Comparison of ENCODE assay signal across 9 cellular contexts in the genomic region with DNA sequence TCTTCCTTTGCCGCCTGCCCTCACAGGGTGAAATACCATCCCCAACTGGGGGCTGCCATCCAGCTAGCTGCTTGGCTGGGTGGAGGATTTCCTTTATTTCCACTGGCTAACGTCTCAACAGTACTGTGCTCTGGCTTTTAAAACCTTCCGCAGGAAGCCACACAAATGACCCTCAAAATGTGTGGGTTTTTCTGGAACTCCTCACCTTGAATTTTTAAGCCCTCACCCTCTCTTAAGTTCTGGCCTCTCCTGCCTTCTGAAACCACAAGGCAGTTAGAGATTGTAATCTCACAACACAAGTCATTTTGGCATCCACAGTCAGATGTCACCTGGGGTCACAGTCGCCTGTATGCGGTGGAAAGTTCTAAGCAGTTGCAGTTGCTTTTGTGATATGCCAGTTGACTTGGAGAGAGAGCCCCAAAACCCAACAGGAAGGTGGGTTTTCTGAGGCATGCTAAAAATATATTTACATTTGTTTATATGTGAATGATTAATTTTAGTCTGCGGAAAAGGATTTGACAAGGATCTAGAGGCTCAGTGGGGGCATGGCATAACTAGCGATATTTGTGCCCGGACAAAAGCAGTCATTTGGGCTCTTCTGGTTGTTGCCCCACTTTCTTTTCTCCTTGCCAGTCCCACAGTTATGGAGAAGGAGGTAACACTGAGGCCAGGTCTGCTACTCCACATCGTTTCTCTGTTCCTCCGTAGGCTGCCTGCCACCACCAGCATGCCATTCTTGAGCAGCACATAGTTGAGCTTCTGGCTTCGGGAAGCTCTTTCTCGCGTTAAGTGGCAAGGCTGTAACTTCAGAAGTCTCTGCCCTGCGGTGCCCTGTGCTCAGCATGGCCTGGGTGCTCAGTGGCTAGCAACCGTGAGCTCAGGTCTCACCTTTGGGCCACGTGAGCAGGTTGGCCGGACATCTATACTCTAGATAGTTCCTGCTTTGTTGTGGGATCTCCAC.
DNase-seq lines count a peak whose midpoint lies in the region; ATAC-seq and TF ChIP-seq lines count a peak whose summit lies in the region.
"Had no signal": no experiment of that assay in that cellular context is flagged by ENCODE, and none has a peak within 500 bp of the region (broad histone marks: within the 10 kb centered on the region; RNA-seq: fewer than 3 reads in every experiment).

No MANE protein-coding gene starts in this region.

- H3K36me3 ChIP-seq in BLaER1 = no peaks in the 10 kb centered on the region; the same call in 1 of the 2 replicates
- H3K36me3 ChIP-seq in endodermal cell (ENCODE audit: control insufficient read depth, insufficient read depth, low read length) = no peaks in the 10 kb centered on the region
- no peaks in the 10 kb centered on the region for H3K36me3 ChIP-seq in esophagus muscularis mucosa
- H3K36me3 ChIP-seq in tibial nerve = no peaks in the 10 kb centered on the region
- H3K36me3 ChIP-seq: SJSA1 had no signal

- TF ChIP-seq POLR2A in esophagus muscularis mucosa (IDR thresholded peaks at IDR 0.05; ENCODE audit: low read depth) = no peak
- no peak for TF ChIP-seq POLR2A in tibial nerve (IDR thresholded peaks at IDR 0.05)

- H3K27me3 ChIP-seq in BLaER1 (no peaks in the 10 kb centered on the region), endodermal cell (ENCODE audit: control insufficient read depth, insufficient read depth, low read length, poor library complexity, severe bottlenecking) (no peaks in the 10 kb centered on the region), esophagus muscularis mucosa (no peaks in the 10 kb centered on the region), tibial nerve (no peaks in the 10 kb centered on the region)
- H3K27me3 ChIP-seq: SJSA1 had no signal

- TF ChIP-seq EP300 in esophagus muscularis mucosa (IDR thresholded peaks at IDR 0.05) (no peak), tibial nerve (IDR thresholded peaks at IDR 0.05) (no peak)

- TF ChIP-seq CTCF in endodermal cell (conservative IDR thresholded peaks at IDR 0.05) = no peak
- no peak for TF ChIP-seq CTCF in esophagus muscularis mucosa (IDR thresholded peaks at IDR 0.05)
- TF ChIP-seq CTCF in tibial nerve (IDR thresholded peaks at IDR 0.05) = no peak

- peaks cover 45% of the 10 kb centered on the region for H3K36me3 Mint-ChIP-seq in endodermal cell (ENCODE audit: low read depth)

- peak; percentile 56 for ATAC-seq in HG02763 (IDR thresholded peaks at IDR 0.05; ENCODE audit: unreplicated experiment)

- H3K4me2 ChIP-seq in BLaER1 = peak overlapping the region; percentile 94

- peak overlapping the region; percentile 74 for H3K9ac ChIP-seq in BLaER1
- H3K9ac ChIP-seq in endodermal cell (ENCODE audit: extremely low read depth, low read length, poor library complexity, severe bottlenecking) = no peak overlapping the region

- H4K20me1 ChIP-seq in BLaER1 = no peaks in the 10 kb centered on the region

- H3K9me3 ChIP-seq in BLaER1 (peaks cover 18% of the 10 kb centered on the region), endodermal cell (ENCODE audit: control insufficient read depth, low read length) (peaks cover 9% of the 10 kb centered on the region), esophagus muscularis mucosa (no peaks in the 10 kb centered on the region), tibial nerve (peaks cover 0 to 3% (median under 1%) of the 10 kb centered on the region in 4 donors)
- H3K9me3 ChIP-seq: SJSA1 had no signal

- H3K4me3 ChIP-seq in BLaER1 = peak overlapping the region; percentile 39
- no peak overlapping the region for H3K4me3 ChIP-seq in endodermal cell (ENCODE audit: low read length)
- no peak overlapping the region for H3K4me3 ChIP-seq in esophagus muscularis mucosa
- H3K4me3 ChIP-seq in tibial nerve = no peak overlapping the region
- H3K4me3 ChIP-seq: SJSA1 had no signal

- intact Hi-C loops in esophagus muscularis mucosa (cut with DNase I) = no loop called here

- DNase-seq in activated CD4-positive, alpha-beta T cell treated with anti-CD3 and anti-CD28 coated beads for 4 hours = peak; percentile 39 to 41
- no peak for DNase-seq in endodermal cell
- DNase-seq in esophagus muscularis mucosa (ENCODE audit: extremely low spot score) = no peak
- DNase-seq in dedifferentiated amniotic fluid mesenchymal stem cell (ENCODE audit: extremely low spot score) = no peak
- DNase-seq in germinal center (ENCODE audit: low spot score) = no peak
- DNase-seq in tibial nerve (ENCODE audit: low spot score in 2 of 2) = no peak

- H3K27ac ChIP-seq in BLaER1 (peak overlapping the region; percentile 95), endodermal cell (ENCODE audit: low read depth, low read length) (no peak overlapping the region), esophagus muscularis mucosa (replicated peaks in 1 of 4) (no peak overlapping the region), tibial nerve (no peak overlapping the region)
- H3K27ac ChIP-seq: SJSA1 had no signal

- WGBS in endodermal cell (ENCODE audit: insufficient coverage in 1 of 2, insufficient read length in 1 of 2), 2 experiments = 91 to 94% methylated on average over 14 to 17 of the region's 17 CpGs
- 81% methylated on average over 17 of the region's 17 CpGs for WGBS in esophagus muscularis mucosa
- 73 to 84% methylated on average over 17 of the region's 17 CpGs for WGBS in tibial nerve, 2 donors

- H3K4me1 ChIP-seq in BLaER1 (peaks cover 88% of the 10 kb centered on the region), endodermal cell (ENCODE audit: control insufficient read depth, insufficient read depth, low read length) (peaks cover 20% of the 10 kb centered on the region), esophagus muscularis mucosa (peaks cover 32 to 51% (median 39%) of the 10 kb centered on the region in 4 donors), tibial nerve (peaks cover 0 to 36% (median 8%) of the 10 kb centered on the region in 4 donors)
- H3K4me1 ChIP-seq: SJSA1 had no signal

- H3K27me3 Mint-ChIP-seq in endodermal cell (ENCODE audit: insufficient read depth) = no peaks in the 10 kb centered on the region

- peaks cover 10% of the 10 kb centered on the region for H3K9me3 Mint-ChIP-seq in endodermal cell

- peaks cover 45% of the 10 kb centered on the region for H3K4me1 Mint-ChIP-seq in endodermal cell

- H3K27ac Mint-ChIP-seq in endodermal cell = peak overlapping the region; percentile 50

- no peak overlapping the region for H3K4me3 Mint-ChIP-seq in endodermal cell

Comparison
In these comparisons a context has a peak if more than half of its experiments do, and no peak if none do; other contexts are left out.
1. DNase-seq: peak in activated CD4-positive, alpha-beta T cell treated with anti-CD3 and anti-CD28 coated beads for 4 hours (2 of 2); none in endodermal cell (single experiment), esophagus muscularis mucosa (single experiment), dedifferentiated amniotic fluid mesenchymal stem cell (single experiment), germinal center (single experiment) and tibial nerve (0 of 2).